8 cellular contexts compared by ENCODE assay signal in the genomic region with DNA sequence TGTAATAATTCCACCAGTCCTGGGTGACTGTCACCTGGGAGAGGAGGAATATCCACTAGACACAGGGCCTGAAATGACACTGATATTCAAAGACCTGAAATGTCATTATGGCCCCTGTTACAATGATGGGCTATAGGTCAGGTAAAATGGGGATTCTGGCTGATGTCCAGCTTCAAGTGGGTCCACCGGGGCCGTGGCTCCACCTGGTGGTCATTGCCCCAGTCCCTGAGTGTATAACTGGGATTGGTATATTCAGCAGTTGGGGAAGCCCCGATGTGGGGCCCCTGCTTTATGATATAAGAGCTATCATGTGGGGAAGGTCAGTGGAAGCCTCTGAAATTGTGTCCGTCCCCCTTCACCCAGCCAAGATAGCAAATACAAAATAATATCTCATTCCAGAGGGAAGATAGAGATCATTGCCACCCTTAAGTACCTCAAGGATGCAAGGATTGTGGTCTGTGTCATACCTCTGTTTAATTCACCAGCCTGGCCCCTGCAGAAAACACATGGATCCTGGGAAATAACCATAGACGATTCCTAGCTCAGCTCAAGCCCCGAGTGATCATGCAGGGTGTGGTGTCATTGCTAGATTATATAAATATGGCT. TPM values are rescaled to one million over a fixed set of nuclear protein-coding genes. Genes with fewer than 3 reads are reported as not detected.
DNase-seq lines count a peak whose midpoint lies in the region; ATAC-seq and TF ChIP-seq lines count a peak whose summit lies in the region.

No MANE protein-coding gene starts in this region.

- H3K27me3 ChIP-seq in left lung, result no peaks in the 10 kb centered on the region

- no peak overlapping the region for H3K4me3 ChIP-seq in left lung

- H3K36me3 ChIP-seq in left lung, result no peaks in the 10 kb centered on the region

- peak; percentile 68 for ATAC-seq in left lung
- ATAC-seq in GM21576 (IDR thresholded peaks at IDR 0.05; ENCODE audit: unreplicated experiment), result no peak
- ATAC-seq in GM19023 (IDR thresholded peaks at IDR 0.05; ENCODE audit: unreplicated experiment), result no peak

- intact Hi-C loops in left lung (cut with DNase I), result loop anchor here in 1 of 2 donors (5.0 to 10.0 kb wide), 2 partner anchors 92 to 204 kb away; no protein-coding TSS in a partner anchor

- TF ChIP-seq CTCF in GM12873 (IDR thresholded peaks at IDR 0.05; ENCODE audit: insufficient read depth, low read depth, low read length, missing control alignments), result peak; percentile 78
- TF ChIP-seq CTCF in left lung (IDR thresholded peaks at IDR 0.05), result peak; percentile 60 to 74

- no peak overlapping the region for H3K27ac ChIP-seq in left lung

- H3K9me3 ChIP-seq in left lung, result no peaks in the 10 kb centered on the region

- DNase-seq in NCI-H1105 treated with DMSO at 0.1 percent for 48 hours (lab: John Stamatoyannopoulos, UW) (peak; percentile 61), cerebellar cortex (ENCODE audit: low spot score) (peak; percentile 82), left lung (peak; percentile 55 to 90)
- DNase-seq in activated CD4-positive, CD25-positive, alpha-beta regulatory T cell (lab: John Stamatoyannopoulos, UW), result peak; percentile 4 to 31 (median 18)
- DNase-seq in stimulated activated naive CD4-positive, alpha-beta T cell (lab: John Stamatoyannopoulos, UW), result peak in 4 of 6 experiments; percentile 12 to 40 (median 22)

- H3K4me1 ChIP-seq in left lung, result peaks cover 0 to 27% of the 10 kb centered on the region in 2 donors

RNA-seq across cellular contexts. Expression of a gene that starts 19.3 kb away (rescaled TPM):
- 10 to 100 TPM; 35.3 to 51.2 TPM for total RNA-seq in left lung

Comparison
In these comparisons a context has a peak if more than half of its experiments do, and no peak if none do; other contexts are left out.
1. DNase-seq: peak in every context shown above with its lines; median percentile 82 in cerebellar cortex; 72 in left lung; 61 in NCI-H1105 treated with DMSO at 0.1 percent for 48 hours; 22 in stimulated activated naive CD4-positive, alpha-beta T cell; 18 in activated CD4-positive, CD25-positive, alpha-beta regulatory T cell.